In genomic region chr11:76456571-76456970, GRCh38 we compare ENCODE assay signal across 20 cellular contexts. TPM values are rescaled to one million over a fixed set of nuclear protein-coding genes. Genes with fewer than 3 reads are reported as not detected.
DNase-seq lines count a peak whose midpoint lies in the region; ATAC-seq and TF ChIP-seq lines count a peak whose summit lies in the region.
"Had no signal": no experiment of that assay in that cellular context is flagged by ENCODE, and none has a peak within 500 bp of the region (broad histone marks: within the 10 kb centered on the region; RNA-seq: fewer than 3 reads in every experiment).

No MANE protein-coding gene starts in this region.

- H3K4me3 ChIP-seq in hepatocyte (no peak overlapping the region), gastrocnemius medialis (no peak overlapping the region)

- H3K79me1 ChIP-seq in H9 (ENCODE audit: insufficient read depth, low read depth, low read length, poor library complexity, severe bottlenecking) = no peaks in the 10 kb centered on the region

- TF ChIP-seq CTCF in H9 (conservative IDR thresholded peaks at IDR 0.05) (no peak), VCaP (conservative IDR thresholded peaks at IDR 0.05) (no peak), hepatocyte (IDR thresholded peaks at IDR 0.05; ENCODE audit: poor library complexity) (no peak), mesothelial cell of epicardium (IDR thresholded peaks at IDR 0.05; ENCODE audit: unreplicated experiment) (no peak), gastrocnemius medialis (IDR thresholded peaks at IDR 0.05 in 4 of 5, conservative IDR thresholded peaks at IDR 0.05 in 1 of 5) (no peak)

- H3K9me2 ChIP-seq in hepatocyte (replicated peaks; ENCODE audit: insufficient read depth) = no peaks in the 10 kb centered on the region

- H3K23me2 ChIP-seq in H9 (ENCODE audit: insufficient read length, low read depth, low read length, poor library complexity, severe bottlenecking) = no peaks in the 10 kb centered on the region

- H2BK20ac ChIP-seq in H9 (ENCODE audit: low read depth, low read length, poor library complexity, severe bottlenecking) = no peak overlapping the region

- H3K36me3 Mint-ChIP-seq in H9 (ENCODE audit: insufficient read depth in 1 of 3, low read depth in 3 of 3) = peaks cover 12 to 27% (median 24%) of the 10 kb centered on the region in 3 experiments; a peak in 6 of 7 replicates
- H3K36me3 Mint-ChIP-seq in mesothelial cell of epicardium = peaks cover 17% of the 10 kb centered on the region

- H3K27ac ChIP-seq in H9 (ENCODE audit: insufficient read length, low read depth, low read length) (peak overlapping the region; percentile 99), VCaP (peak overlapping the region; percentile 28; the same call in 1 of the 2 replicates), hepatocyte (peak overlapping the region; percentile 9), gastrocnemius medialis (no peak overlapping the region)
- H3K27ac ChIP-seq: HL-60 had no signal

- H3K79me2 ChIP-seq in H9 (ENCODE audit: insufficient read depth, low read length) = no peaks in the 10 kb centered on the region
- H3K79me2 ChIP-seq in hepatocyte = peaks cover 9% of the 10 kb centered on the region

- H3K4ac ChIP-seq in H9 (ENCODE audit: low read depth, low read length) = no peak overlapping the region

- H3K36me3 ChIP-seq in hepatocyte (replicated peaks; ENCODE audit: insufficient read depth, low read depth) (no peaks in the 10 kb centered on the region), gastrocnemius medialis (peaks cover 0 to 44% of the 10 kb centered on the region in 2 donors)

- TF ChIP-seq POLR2A in gastrocnemius medialis (IDR thresholded peaks at IDR 0.05) = no peak

- H2BK12ac ChIP-seq in H9 (ENCODE audit: insufficient read length, low read depth, low read length) = no peak overlapping the region

- no peak overlapping the region for H3K23ac ChIP-seq in H9 (ENCODE audit: insufficient read length, low read depth, low read length)

- peaks cover 70 to 76% of the 10 kb centered on the region in 2 experiments for H3K4me1 Mint-ChIP-seq in H9
- peaks cover 43% of the 10 kb centered on the region for H3K4me1 Mint-ChIP-seq in mesothelial cell of epicardium

- H3T11ph ChIP-seq in H9 (ENCODE audit: low read length) = no peak overlapping the region

- no peak overlapping the region for H3K14ac ChIP-seq in H9 (ENCODE audit: insufficient read depth, low read length)

- no CpG with 5 or more reads among the region's 2 CpGs for WGBS in H9 (ENCODE audit: extremely low coverage, insufficient read length, low lambda C conversion rate)
- 44% methylated on average over 2 of the region's 2 CpGs for WGBS in hepatocyte (ENCODE audit: low lambda C conversion rate, missing lambda C conversion rate)

- H2AFZ ChIP-seq in H9 (ENCODE audit: low read length) (no peak overlapping the region), hepatocyte (no peak overlapping the region)

- H3K27me3 ChIP-seq in H9 (ENCODE audit: insufficient read depth, low read length) = no peaks in the 10 kb centered on the region
- no peaks in the 10 kb centered on the region for H3K27me3 ChIP-seq in hepatocyte
- no peaks in the 10 kb centered on the region for H3K27me3 ChIP-seq in gastrocnemius medialis

- H2BK120ac ChIP-seq in H9 (ENCODE audit: low read depth, low read length, poor library complexity, severe bottlenecking) = no peak overlapping the region

- in situ Hi-C loops in gastrocnemius medialis (cut with MboI; ENCODE audit: low sequenced_read_pairs in 4 of 4) = no loop called here

- intact Hi-C loops in gastrocnemius medialis (cut with DNase I; ENCODE audit: low total_unique reads) = no loop called here

- no peak overlapping the region for H4K5ac ChIP-seq in H9 (ENCODE audit: insufficient read length, low read depth, low read length)

- ATAC-seq in HG03571 (IDR thresholded peaks at IDR 0.05; ENCODE audit: unreplicated experiment) = no peak
- no peak for ATAC-seq in gastrocnemius medialis

- H3K4me2 ChIP-seq in H9 (ENCODE audit: insufficient read depth, insufficient read length, low read length) (no peak overlapping the region), hepatocyte (no peak overlapping the region)

- H2BK5ac ChIP-seq in H9 (ENCODE audit: insufficient read length, low read length) = no peak overlapping the region

- no peak overlapping the region for H2AK5ac ChIP-seq in H9 (ENCODE audit: insufficient read length, low read length)

- H3K4me1 ChIP-seq in H9 (ENCODE audit: insufficient read depth, low read length) (no peaks in the 10 kb centered on the region; the same call in 1 of the 2 replicates), hepatocyte (ENCODE audit: insufficient read depth) (peaks cover 4% of the 10 kb centered on the region), gastrocnemius medialis (no peaks in the 10 kb centered on the region)

- H4K20me1 ChIP-seq in H9 (ENCODE audit: control insufficient read depth, insufficient read depth, insufficient read length) (no peaks in the 10 kb centered on the region), hepatocyte (ENCODE audit: insufficient read depth, poor library complexity, severe bottlenecking) (no peaks in the 10 kb centered on the region)

- H4K91ac ChIP-seq in H9 (ENCODE audit: insufficient read length, low read depth, low read length) = no peak overlapping the region

- no peaks in the 10 kb centered on the region for H3K9me3 ChIP-seq in H9 (ENCODE audit: control insufficient read depth, low read depth, low read length)
- no peaks in the 10 kb centered on the region for H3K9me3 ChIP-seq in hepatocyte (ENCODE audit: low read depth)
- no peaks in the 10 kb centered on the region for H3K9me3 ChIP-seq in gastrocnemius medialis

- H3K27ac Mint-ChIP-seq in H9 (peak overlapping the region; percentile 75 to 99 (median 99); a peak in 5 of 7 replicates), mesothelial cell of epicardium (peak overlapping the region; percentile 97)
- H3K27ac Mint-ChIP-seq: CD4-positive, CD25-positive, alpha-beta regulatory T cell had no signal

- no peak overlapping the region for H4K8ac ChIP-seq in H9 (replicated peaks; ENCODE audit: insufficient read length, low read depth, low read length)

- H3K27me3 Mint-ChIP-seq in H9 (ENCODE audit: low read depth) (no peaks in the 10 kb centered on the region), mesothelial cell of epicardium (ENCODE audit: low read depth) (no peaks in the 10 kb centered on the region)
- H3K27me3 Mint-ChIP-seq: CD4-positive, CD25-positive, alpha-beta regulatory T cell had no signal

- H3K9ac ChIP-seq in H9 (ENCODE audit: extremely low read depth, insufficient read length, low read length) = no peak overlapping the region

- no peak overlapping the region for H3K18ac ChIP-seq in H9 (ENCODE audit: insufficient read length, low read depth, low read length)

- H3K9me3 Mint-ChIP-seq in H9 (no peaks in the 10 kb centered on the region), mesothelial cell of epicardium (no peaks in the 10 kb centered on the region)
- H3K9me3 Mint-ChIP-seq: CD4-positive, CD25-positive, alpha-beta regulatory T cell; HFFc6 had no signal

- no peak overlapping the region for H3K4me3 Mint-ChIP-seq in H9
- H3K4me3 Mint-ChIP-seq in mesothelial cell of epicardium = no peak overlapping the region
- H3K4me3 Mint-ChIP-seq: CD4-positive, CD25-positive, alpha-beta regulatory T cell; HFFc6 had no signal

- H2BK15ac ChIP-seq in H9 (ENCODE audit: low read depth, low read length) = no peak overlapping the region

- DNase-seq in H9 (no peak), hepatocyte (ENCODE audit: low spot score) (no peak), mesothelial cell of epicardium (ENCODE audit: low spot score in 2 of 2, unreplicated experiment in 2 of 2) (no peak), gastrocnemius medialis (no peak), Ammon's horn (ENCODE audit: low spot score) (no peak), NCI-H1436 treated with DMSO at 0.1 percent for 48 hours (lab: John Stamatoyannopoulos, UW) (no peak)
- DNase-seq: CD4-positive, CD25-positive, alpha-beta regulatory T cell; DMS79; H7; HFFc6; Kasumi-1; NCI-H1694 treated with DMSO at 0.1 percent for 48 hours; NCI-H2081 treated with DMSO at 0.1 percent for 48 hours; NCI-H446; NCI-H526 treated with DMSO at 0.1 percent for 48 hours; PC-3; Right ventricle myocardium superior had no signal

- no peak overlapping the region for H3K56ac ChIP-seq in H9 (ENCODE audit: insufficient read length, low read depth, low read length)

RNA-seq across cellular contexts. Expression of gene EMSY, which starts 11.8 kb away (rescaled TPM):
- total RNA-seq in H9 (2021) = 26.5 and 29.3 TPM in 2 replicates
- 19.4 and 39.9 TPM in 2 replicates for total RNA-seq in hepatocyte
- polyA plus RNA-seq in hepatocyte = 8.2 and 13.6 TPM in 2 replicates
- 47.3 to 47.5 TPM (median 47.5 TPM) in 3 replicates for total RNA-seq in mesothelial cell of epicardium
- total RNA-seq in gastrocnemius medialis = 10 to 100 TPM; 18.8 to 43.6 (median 19.9) TPM

Comparison
In these comparisons a context has a peak if more than half of its experiments do, and no peak if none do; other contexts are left out.
1. H3K27ac ChIP-seq: peak in H9 (single experiment), VCaP (single experiment) and hepatocyte (single experiment); none in gastrocnemius medialis (0 of 4).